ENCODE assay signal across 2 cellular contexts in the genomic region with DNA sequence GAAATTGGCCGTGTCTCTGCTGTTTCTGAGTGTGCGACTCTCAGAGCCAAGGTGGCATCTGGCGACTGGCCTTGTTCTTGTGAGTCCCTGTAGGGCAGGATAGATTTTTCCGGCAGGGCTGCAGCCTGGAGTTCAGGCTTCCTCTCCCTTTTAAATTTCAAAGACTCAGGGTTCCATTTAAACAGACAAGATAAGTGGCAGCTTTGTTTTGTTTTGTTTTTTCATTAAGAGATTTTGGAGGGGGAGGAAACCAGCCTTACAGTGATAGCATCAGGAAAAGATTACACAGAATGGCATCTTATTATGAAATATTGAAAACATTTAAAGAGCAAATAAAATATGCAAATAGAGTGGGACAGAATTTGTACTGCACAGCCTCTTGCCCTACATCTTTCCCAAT.
TF ChIP-seq lines count a peak whose summit lies in the region.

No MANE protein-coding gene starts in this region.

TF ChIP-seq in HepG2, 621 proteins besides CTCF, POLR2A, EP300 and RAD21 (continued from another document):
- TF ChIP-seq, protein P1, sequence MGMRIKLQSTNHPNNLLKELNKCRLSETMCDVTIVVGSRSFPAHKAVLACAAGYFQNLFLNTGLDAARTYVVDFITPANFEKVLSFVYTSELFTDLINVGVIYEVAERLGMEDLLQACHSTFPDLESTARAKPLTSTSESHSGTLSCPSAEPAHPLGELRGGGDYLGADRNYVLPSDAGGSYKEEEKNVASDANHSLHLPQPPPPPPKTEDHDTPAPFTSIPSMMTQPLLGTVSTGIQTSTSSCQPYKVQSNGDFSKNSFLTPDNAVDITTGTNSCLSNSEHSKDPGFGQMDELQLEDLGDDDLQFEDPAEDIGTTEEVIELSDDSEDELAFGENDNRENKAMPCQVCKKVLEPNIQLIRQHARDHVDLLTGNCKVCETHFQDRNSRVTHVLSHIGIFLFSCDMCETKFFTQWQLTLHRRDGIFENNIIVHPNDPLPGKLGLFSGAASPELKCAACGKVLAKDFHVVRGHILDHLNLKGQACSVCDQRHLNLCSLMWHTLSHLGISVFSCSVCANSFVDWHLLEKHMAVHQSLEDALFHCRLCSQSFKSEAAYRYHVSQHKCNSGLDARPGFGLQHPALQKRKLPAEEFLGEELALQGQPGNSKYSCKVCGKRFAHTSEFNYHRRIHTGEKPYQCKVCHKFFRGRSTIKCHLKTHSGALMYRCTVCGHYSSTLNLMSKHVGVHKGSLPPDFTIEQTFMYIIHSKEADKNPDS (CRISPR knock-in tag; IDR thresholded peaks at IDR 0.05): no peak
- no peak for TF ChIP-seq BRD4 (CRISPR knock-in tag; IDR thresholded peaks at IDR 0.05)

TF ChIP-seq in SK-N-SH treated with all-trans-retinoic acid at 6 μM for 48 hours, 23 proteins besides CTCF, POLR2A, EP300 and RAD21 (continued from another document):
- TF ChIP-seq, protein P2, sequence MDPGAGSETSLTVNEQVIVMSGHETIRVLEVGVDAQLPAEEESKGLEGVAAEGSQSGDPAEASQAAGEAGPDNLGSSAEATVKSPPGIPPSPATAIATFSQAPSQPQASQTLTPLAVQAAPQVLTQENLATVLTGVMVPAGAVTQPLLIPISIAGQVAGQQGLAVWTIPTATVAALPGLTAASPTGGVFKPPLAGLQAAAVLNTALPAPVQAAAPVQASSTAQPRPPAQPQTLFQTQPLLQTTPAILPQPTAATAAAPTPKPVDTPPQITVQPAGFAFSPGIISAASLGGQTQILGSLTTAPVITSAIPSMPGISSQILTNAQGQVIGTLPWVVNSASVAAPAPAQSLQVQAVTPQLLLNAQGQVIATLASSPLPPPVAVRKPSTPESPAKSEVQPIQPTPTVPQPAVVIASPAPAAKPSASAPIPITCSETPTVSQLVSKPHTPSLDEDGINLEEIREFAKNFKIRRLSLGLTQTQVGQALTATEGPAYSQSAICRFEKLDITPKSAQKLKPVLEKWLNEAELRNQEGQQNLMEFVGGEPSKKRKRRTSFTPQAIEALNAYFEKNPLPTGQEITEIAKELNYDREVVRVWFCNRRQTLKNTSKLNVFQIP (CRISPR knock-in tag; IDR thresholded peaks at IDR 0.05; ENCODE audit: borderline replicate concordance, low read depth): no peak
- peak; percentile 26; the same call in 1 of the 2 replicates for TF ChIP-seq ISL1 (CRISPR knock-in tag; IDR thresholded peaks at IDR 0.05)
- TF ChIP-seq, protein P3, sequence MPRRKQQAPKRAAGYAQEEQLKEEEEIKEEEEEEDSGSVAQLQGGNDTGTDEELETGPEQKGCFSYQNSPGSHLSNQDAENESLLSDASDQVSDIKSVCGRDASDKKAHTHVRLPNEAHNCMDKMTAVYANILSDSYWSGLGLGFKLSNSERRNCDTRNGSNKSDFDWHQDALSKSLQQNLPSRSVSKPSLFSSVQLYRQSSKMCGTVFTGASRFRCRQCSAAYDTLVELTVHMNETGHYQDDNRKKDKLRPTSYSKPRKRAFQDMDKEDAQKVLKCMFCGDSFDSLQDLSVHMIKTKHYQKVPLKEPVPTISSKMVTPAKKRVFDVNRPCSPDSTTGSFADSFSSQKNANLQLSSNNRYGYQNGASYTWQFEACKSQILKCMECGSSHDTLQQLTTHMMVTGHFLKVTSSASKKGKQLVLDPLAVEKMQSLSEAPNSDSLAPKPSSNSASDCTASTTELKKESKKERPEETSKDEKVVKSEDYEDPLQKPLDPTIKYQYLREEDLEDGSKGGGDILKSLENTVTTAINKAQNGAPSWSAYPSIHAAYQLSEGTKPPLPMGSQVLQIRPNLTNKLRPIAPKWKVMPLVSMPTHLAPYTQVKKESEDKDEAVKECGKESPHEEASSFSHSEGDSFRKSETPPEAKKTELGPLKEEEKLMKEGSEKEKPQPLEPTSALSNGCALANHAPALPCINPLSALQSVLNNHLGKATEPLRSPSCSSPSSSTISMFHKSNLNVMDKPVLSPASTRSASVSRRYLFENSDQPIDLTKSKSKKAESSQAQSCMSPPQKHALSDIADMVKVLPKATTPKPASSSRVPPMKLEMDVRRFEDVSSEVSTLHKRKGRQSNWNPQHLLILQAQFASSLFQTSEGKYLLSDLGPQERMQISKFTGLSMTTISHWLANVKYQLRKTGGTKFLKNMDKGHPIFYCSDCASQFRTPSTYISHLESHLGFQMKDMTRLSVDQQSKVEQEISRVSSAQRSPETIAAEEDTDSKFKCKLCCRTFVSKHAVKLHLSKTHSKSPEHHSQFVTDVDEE (CRISPR knock-in tag; IDR thresholded peaks at IDR 0.05): peak; percentile 69; the same call in 1 of the 2 replicates
- TF ChIP-seq ZFP3 (CRISPR knock-in tag; IDR thresholded peaks at IDR 0.05): no peak
- no peak for TF ChIP-seq GLIS3 (CRISPR knock-in tag; IDR thresholded peaks at IDR 0.05)
- TF ChIP-seq, protein P4, sequence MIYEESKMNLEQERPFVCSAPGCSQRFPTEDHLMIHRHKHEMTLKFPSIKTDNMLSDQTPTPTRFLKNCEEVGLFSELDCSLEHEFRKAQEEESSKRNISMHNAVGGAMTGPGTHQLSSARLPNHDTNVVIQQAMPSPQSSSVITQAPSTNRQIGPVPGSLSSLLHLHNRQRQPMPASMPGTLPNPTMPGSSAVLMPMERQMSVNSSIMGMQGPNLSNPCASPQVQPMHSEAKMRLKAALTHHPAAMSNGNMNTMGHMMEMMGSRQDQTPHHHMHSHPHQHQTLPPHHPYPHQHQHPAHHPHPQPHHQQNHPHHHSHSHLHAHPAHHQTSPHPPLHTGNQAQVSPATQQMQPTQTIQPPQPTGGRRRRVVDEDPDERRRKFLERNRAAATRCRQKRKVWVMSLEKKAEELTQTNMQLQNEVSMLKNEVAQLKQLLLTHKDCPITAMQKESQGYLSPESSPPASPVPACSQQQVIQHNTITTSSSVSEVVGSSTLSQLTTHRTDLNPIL (CRISPR knock-in tag; IDR thresholded peaks at IDR 0.05; ENCODE audit: low read depth): no peak
- no peak for TF ChIP-seq PPARA (CRISPR knock-in tag; IDR thresholded peaks at IDR 0.05; ENCODE audit: borderline replicate concordance)
- no peak for TF ChIP-seq ZNF70 (CRISPR knock-in tag; IDR thresholded peaks at IDR 0.05)
- TF ChIP-seq ARNTL (CRISPR knock-in tag; IDR thresholded peaks at IDR 0.05; ENCODE audit: borderline replicate concordance, low read depth): no peak
- TF ChIP-seq ZNF565 (CRISPR knock-in tag; conservative IDR thresholded peaks at IDR 0.05; ENCODE audit: low read depth): no peak
- no peak for TF ChIP-seq OSR1 (CRISPR knock-in tag; IDR thresholded peaks at IDR 0.05)
- TF ChIP-seq, protein P5, sequence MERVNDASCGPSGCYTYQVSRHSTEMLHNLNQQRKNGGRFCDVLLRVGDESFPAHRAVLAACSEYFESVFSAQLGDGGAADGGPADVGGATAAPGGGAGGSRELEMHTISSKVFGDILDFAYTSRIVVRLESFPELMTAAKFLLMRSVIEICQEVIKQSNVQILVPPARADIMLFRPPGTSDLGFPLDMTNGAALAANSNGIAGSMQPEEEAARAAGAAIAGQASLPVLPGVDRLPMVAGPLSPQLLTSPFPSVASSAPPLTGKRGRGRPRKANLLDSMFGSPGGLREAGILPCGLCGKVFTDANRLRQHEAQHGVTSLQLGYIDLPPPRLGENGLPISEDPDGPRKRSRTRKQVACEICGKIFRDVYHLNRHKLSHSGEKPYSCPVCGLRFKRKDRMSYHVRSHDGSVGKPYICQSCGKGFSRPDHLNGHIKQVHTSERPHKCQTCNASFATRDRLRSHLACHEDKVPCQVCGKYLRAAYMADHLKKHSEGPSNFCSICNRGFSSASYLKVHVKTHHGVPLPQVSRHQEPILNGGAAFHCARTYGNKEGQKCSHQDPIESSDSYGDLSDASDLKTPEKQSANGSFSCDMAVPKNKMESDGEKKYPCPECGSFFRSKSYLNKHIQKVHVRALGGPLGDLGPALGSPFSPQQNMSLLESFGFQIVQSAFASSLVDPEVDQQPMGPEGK (CRISPR knock-in tag; IDR thresholded peaks at IDR 0.05; ENCODE audit: borderline replicate concordance): no peak
- TF ChIP-seq ESRRG (CRISPR knock-in tag; IDR thresholded peaks at IDR 0.05): no peak
- no peak for TF ChIP-seq RARB (CRISPR knock-in tag; IDR thresholded peaks at IDR 0.05)
